24 cellular contexts compared by ENCODE assay signal in genomic region chr11:46465683-46466082, GRCh38.
DNase-seq lines count a peak whose midpoint lies in the region; ATAC-seq and TF ChIP-seq lines count a peak whose summit lies in the region.
"Had no signal": no experiment of that assay in that cellular context is flagged by ENCODE, and none has a peak within 500 bp of the region (broad histone marks: within the 10 kb centered on the region; RNA-seq: fewer than 3 reads in every experiment).

No MANE protein-coding gene starts in this region.

- H3K27me3 Mint-ChIP-seq in GM23338 (ENCODE audit: insufficient read depth, low read depth, poor library complexity), result peaks cover 7% of the 10 kb centered on the region
- H3K27me3 Mint-ChIP-seq in memory B cell, result no peaks in the 10 kb centered on the region
- H3K27me3 Mint-ChIP-seq: CD8-positive, alpha-beta memory T cell; IgD-negative memory B cell had no signal

- peaks cover 7% of the 10 kb centered on the region; the same call in 1 of the 3 replicates for H3K36me3 Mint-ChIP-seq in GM23338 (ENCODE audit: low read depth)
- H3K36me3 Mint-ChIP-seq in memory B cell, result peaks cover 13% of the 10 kb centered on the region

- 0 out of 2 replicates have a peak overlapping the region, but pooled peaks have one; percentile 70 for H3K27ac ChIP-seq in GM23338 (ENCODE audit: low read depth)
- H3K27ac ChIP-seq: C4-2B, SJSA1 had no signal

- no peaks in the 10 kb centered on the region for H3K27me3 ChIP-seq in GM23338 (ENCODE audit: insufficient read depth)
- H3K27me3 ChIP-seq: SJSA1 had no signal

- peaks cover 29% of the 10 kb centered on the region for H3K4me1 ChIP-seq in GM23338 (ENCODE audit: insufficient read depth)

- H3K4me3 Mint-ChIP-seq in GM23338 (no peak overlapping the region), memory B cell (no peak overlapping the region)
- H3K4me3 Mint-ChIP-seq: CD8-positive, alpha-beta memory T cell; IgD-negative memory B cell had no signal

- peaks cover 16% of the 10 kb centered on the region for H4K20me1 ChIP-seq in GM23338 (replicated peaks; ENCODE audit: insufficient read depth)

- TF ChIP-seq CTCF in GM23338 (conservative IDR thresholded peaks at IDR 0.05; ENCODE audit: low read depth in 2 of 2), result no peak

- H3K9me3 Mint-ChIP-seq in GM23338 (no peaks in the 10 kb centered on the region), memory B cell (no peaks in the 10 kb centered on the region)
- H3K9me3 Mint-ChIP-seq: CD8-positive, alpha-beta memory T cell; IgD-negative memory B cell had no signal

- ATAC-seq in GM23338 (no peak), memory B cell (ENCODE audit: low read depth) (no peak)
- ATAC-seq: Right ventricle myocardium inferior had no signal

- no peak overlapping the region for H3K27ac Mint-ChIP-seq in GM23338
- H3K27ac Mint-ChIP-seq in memory B cell, result peak overlapping the region; percentile 56
- H3K27ac Mint-ChIP-seq: IgD-negative memory B cell had no signal

- H3K4me1 Mint-ChIP-seq in GM23338 (peaks cover 37% of the 10 kb centered on the region), memory B cell (peaks cover 4% of the 10 kb centered on the region)

- DNase-seq in GM23338 (ENCODE audit: low spot score) (no peak), MV-4-11 (lab: John Stamatoyannopoulos, UW) (peak; percentile 4), amniotic epithelial cell (ENCODE audit: low read depth) (peak; percentile 17), memory B cell (ENCODE audit: low spot score in 2 of 2) (no peak), OCI-M2 (lab: John Stamatoyannopoulos, UW; ENCODE audit: unreplicated experiment) (no peak), globus pallidus (ENCODE audit: low spot score) (no peak), C1 segment of cervical spinal cord (lab: John Stamatoyannopoulos, UW) (no peak)
- DNase-seq in effector CD4-positive, alpha-beta T cell, result no peak
- DNase-seq: AML-193; Calu3; CD8-positive, alpha-beta memory T cell; DMS53; GDM1; Kasumi-1; NCI-H1092 treated with DMSO at 0.1 percent for 48 hours; NCI-H146; NCI-H2029; NCI-H226; NCI-H510A treated with DMSO at 0.1 percent for 48 hours; NCI-H748 treated with DMSO at 0.1 percent for 48 hours had no signal

- H3F3A ChIP-seq in GM23338 (replicated peaks; ENCODE audit: low read depth), result no peaks in the 10 kb centered on the region

- 0 out of 2 replicates have a peak, but pooled peaks cover 9% of the 10 kb centered on the region for H3K79me2 ChIP-seq in GM23338 (replicated peaks; ENCODE audit: insufficient read depth)

- no peaks in the 10 kb centered on the region for H3K9me2 ChIP-seq in GM23338 (ENCODE audit: insufficient read depth)

- H2AFZ ChIP-seq in GM23338, result no peak overlapping the region

- no peaks in the 10 kb centered on the region for H3K36me3 ChIP-seq in GM23338 (ENCODE audit: insufficient read depth)
- H3K36me3 ChIP-seq: SJSA1 had no signal

- H3K4me3 ChIP-seq in GM23338, result no peak overlapping the region
- H3K4me3 ChIP-seq: SJSA1 had no signal

- H3K4me2 ChIP-seq in GM23338, result no peak overlapping the region

TF ChIP-seq in GM23338, 12 proteins besides CTCF, POLR2A, EP300 and RAD21:
- no peak for TF ChIP-seq ZNF331 (CRISPR knock-in tag; IDR thresholded peaks at IDR 0.05; ENCODE audit: low read depth)
- TF ChIP-seq ZNF114 (CRISPR knock-in tag; IDR thresholded peaks at IDR 0.05), result no peak
- TF ChIP-seq POLR2AphosphoS5 (IDR thresholded peaks at IDR 0.05; ENCODE audit: low read depth), result no peak
- TF ChIP-seq STAT1 (IDR thresholded peaks at IDR 0.05; ENCODE audit: unreplicated experiment), result no peak
- TF ChIP-seq ETS1 (IDR thresholded peaks at IDR 0.05), result no peak
- no peak for TF ChIP-seq JUNB (IDR thresholded peaks at IDR 0.05; ENCODE audit: unreplicated experiment)

Comparison
In these comparisons a context has a peak if more than half of its experiments do, and no peak if none do; other contexts are left out.
1. DNase-seq: peak in MV-4-11 (single experiment) and amniotic epithelial cell (single experiment); none in GM23338 (single experiment), memory B cell (0 of 2), OCI-M2 (single experiment), globus pallidus (single experiment), C1 segment of cervical spinal cord (0 of 14) and effector CD4-positive, alpha-beta T cell (single experiment).